In the genomic region with DNA sequence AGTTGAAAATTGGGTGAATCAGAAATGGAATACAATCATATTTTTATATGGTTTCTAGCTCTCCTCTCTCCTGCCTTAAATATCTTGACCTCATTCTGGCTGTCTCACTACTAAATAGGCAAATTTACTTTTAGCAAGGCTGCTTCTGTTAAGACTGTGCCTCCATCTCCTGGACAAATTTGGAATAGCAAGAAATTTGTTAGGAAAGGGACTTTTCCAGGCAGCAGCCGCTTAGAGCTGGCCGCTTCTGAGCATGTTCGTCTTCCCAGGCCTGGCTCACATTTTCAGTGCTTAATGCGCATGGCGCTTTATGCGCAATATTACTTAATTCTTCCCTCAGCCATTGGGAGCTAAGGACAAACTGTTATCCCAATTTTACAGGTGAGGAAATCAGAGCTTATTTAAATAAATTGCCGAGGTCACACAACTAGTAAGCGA, we compare ENCODE assay signal across 8 cellular contexts. TPM values are rescaled to one million over a fixed set of nuclear protein-coding genes. Genes with fewer than 3 reads are reported as not detected.
A peak's percentile ranks its signal among the peaks of the same experiment; 100 is the strongest.
DNase-seq lines count a peak whose midpoint lies in the region; ATAC-seq, FAIRE-seq and TF ChIP-seq lines count a peak whose summit lies in the region.

No MANE protein-coding gene starts in this region.

- BruUV-seq in PC-9 (replicated peaks; lab: Mats Ljungman, UMichigan) = no TSS peak

- H4K20me1 ChIP-seq in Karpas-422 (ENCODE audit: insufficient read depth, low read depth, low read length) (no peaks in the 10 kb centered on the region), PC-9 (ENCODE audit: insufficient read depth) (no peaks in the 10 kb centered on the region)

- peaks cover 52% of the 10 kb centered on the region for H3K4me1 ChIP-seq in Karpas-422 (ENCODE audit: low read length)
- H3K4me1 ChIP-seq in PC-9 (replicated peaks; ENCODE audit: insufficient read depth) = peaks cover 16% of the 10 kb centered on the region
- peaks cover 5% of the 10 kb centered on the region for H3K4me1 ChIP-seq in cardiac muscle cell (ENCODE audit: low read depth)

- H3K4me3 Mint-ChIP-seq in osteocyte (ENCODE audit: unreplicated experiment) = peak overlapping the region; percentile 43

- POLR2A ChIA-PET in PC-9 (lab: Charles Lee; ENCODE audit: unreplicated experiment) = interaction anchor here (0.5 to 0.6 kb wide), 3 partner anchors 246 to 455 kb away, joined by 3 to 6 read pairs (median 3); no protein-coding TSS in a partner anchor

- H3K36me3 Mint-ChIP-seq in osteocyte (ENCODE audit: unreplicated experiment) = peaks cover 12% of the 10 kb centered on the region

- H3K9me2 ChIP-seq in Karpas-422 (replicated peaks; ENCODE audit: insufficient read depth, low read length) (no peaks in the 10 kb centered on the region), PC-9 (ENCODE audit: insufficient read depth) (no peaks in the 10 kb centered on the region)

- TF ChIP-seq CTCF in PC-9 (conservative IDR thresholded peaks at IDR 0.05) (peak; percentile 86), cardiac muscle cell (IDR thresholded peaks at IDR 0.05; ENCODE audit: low read depth, low read length) (peak; percentile 74), osteocyte (IDR thresholded peaks at IDR 0.05) (peak; percentile 88)

- peaks cover 16% of the 10 kb centered on the region for H3K36me3 ChIP-seq in Karpas-422 (ENCODE audit: insufficient read depth, low read length)
- H3K36me3 ChIP-seq in PC-9 (ENCODE audit: low read depth) = 0 out of 2 replicates have a peak, but pooled peaks cover 3% of the 10 kb centered on the region
- peaks cover 12% of the 10 kb centered on the region for H3K36me3 ChIP-seq in cardiac muscle cell

- peak overlapping the region; percentile 75 for H3K9ac ChIP-seq in Karpas-422 (ENCODE audit: low read length)

- H3K4me2 ChIP-seq in Karpas-422 (ENCODE audit: low read depth, low read length, poor library complexity, severe bottlenecking) (peak overlapping the region; percentile 92), PC-9 (peak overlapping the region; percentile 96)

- H3K4me3 ChIP-seq in Karpas-422 (ENCODE audit: low read length) = peak overlapping the region; percentile 73
- H3K4me3 ChIP-seq in PC-9 = peak overlapping the region; percentile 98; the same call in 1 of the 2 replicates
- no peak overlapping the region for H3K4me3 ChIP-seq in cardiac muscle cell

- CTCF ChIA-PET in PC-9 (lab: Charles Lee) = interaction anchor here (0.6 to 2.1 kb wide), 9 partner anchors 11 to 904 kb away, joined by 3 to 17 read pairs (median 3); no protein-coding TSS in a partner anchor

- peak overlapping the region; percentile 75 for H3K27ac Mint-ChIP-seq in osteocyte (ENCODE audit: unreplicated experiment)

- peaks cover 27% of the 10 kb centered on the region for H3K4me1 Mint-ChIP-seq in osteocyte (ENCODE audit: unreplicated experiment)

- H3F3A ChIP-seq in PC-9 (ENCODE audit: insufficient read depth, low read depth) = no peaks in the 10 kb centered on the region

- ATAC-seq in HG02623 (IDR thresholded peaks at IDR 0.05; ENCODE audit: unreplicated experiment) = no peak
- no peak for ATAC-seq in HG02973 (IDR thresholded peaks at IDR 0.05; ENCODE audit: unreplicated experiment)

- H3K9me3 Mint-ChIP-seq in osteocyte (ENCODE audit: unreplicated experiment) = no peaks in the 10 kb centered on the region

- FAIRE-seq in G401.6 (lab: Jason Lieb, UNC) = peak; percentile 97

- peak overlapping the region; percentile 37; the same call in 1 of the 2 replicates for H2AFZ ChIP-seq in Karpas-422 (ENCODE audit: low read length)
- no peak overlapping the region for H2AFZ ChIP-seq in PC-9

- peaks cover 38% of the 10 kb centered on the region for H3K79me2 ChIP-seq in Karpas-422 (ENCODE audit: low read length)
- H3K79me2 ChIP-seq in PC-9 (ENCODE audit: low read depth) = peaks cover 34% of the 10 kb centered on the region

- intact Hi-C loops in PC-9 (cut with micrococcal nuclease; ENCODE audit: unreplicated experiment) = loop anchor here (1.0 to 5.0 kb wide), 6 partner anchors 52 to 519 kb away; partner anchors contain the start of gene MICAL3

- H3K27me3 ChIP-seq in Karpas-422 (ENCODE audit: low read length) (no peaks in the 10 kb centered on the region), PC-9 (ENCODE audit: insufficient read depth, low read depth) (no peaks in the 10 kb centered on the region), cardiac muscle cell (no peaks in the 10 kb centered on the region)

- H3K9me3 ChIP-seq in Karpas-422 (ENCODE audit: low read length) = no peaks in the 10 kb centered on the region
- no peaks in the 10 kb centered on the region for H3K9me3 ChIP-seq in PC-9 (ENCODE audit: insufficient read depth, low read depth)
- no peaks in the 10 kb centered on the region for H3K9me3 ChIP-seq in cardiac muscle cell (ENCODE audit: low read depth)

- no peaks in the 10 kb centered on the region for H3K27me3 Mint-ChIP-seq in osteocyte (ENCODE audit: unreplicated experiment)

- peak; percentile 95 for DNase-seq in Karpas-422
- peak; percentile 52 to 74 for DNase-seq in PC-9
- DNase-seq in cardiac muscle cell (ENCODE audit: low read depth in 1 of 2, low spot score in 1 of 2) = peak; percentile 86 to 93
- DNase-seq in osteocyte (ENCODE audit: extremely low spot score, unreplicated experiment) = no peak

- H3K27ac ChIP-seq in Karpas-422 (ENCODE audit: low read length) = peak overlapping the region; percentile 88
- no peak overlapping the region for H3K27ac ChIP-seq in PC-9
- peak overlapping the region; percentile 91 for H3K27ac ChIP-seq in angular gyrus (ENCODE audit: low read depth, low read length)
- H3K27ac ChIP-seq in cardiac muscle cell = no peak overlapping the region

RNA-seq across cellular contexts. Expression of gene PEX26, which starts 1.7 kb away (rescaled TPM):
- 22.4 and 27.5 TPM in 2 replicates for total RNA-seq in Karpas-422 (2014; rRNA removed; shearing (Covaris generic); ENCODE audit: low replicate concordance)
- total RNA-seq in PC-9 (2021) (30.0 and 36.2 TPM in 2 replicates), cardiac muscle cell (35.6 and 45.5 TPM in 2 replicates), osteocyte (43.3 and 43.5 TPM in 2 replicates)
- 5.4 and 6.8 TPM in 2 replicates for polyA plus RNA-seq in cardiac muscle cell

RNA-seq across cellular contexts. Expression of gene TUBA8, which starts 34.5 kb away (rescaled TPM):
- 1.5 and 3.0 TPM in 2 replicates for total RNA-seq in Karpas-422 (2014; rRNA removed; shearing (Covaris generic); ENCODE audit: low replicate concordance)
- 0.72 TPM in 1 of 2 replicates, not detected in the other for total RNA-seq in PC-9 (2021)
- total RNA-seq in cardiac muscle cell = 1.1 TPM in 2 replicates
- 0.87 and 1.4 TPM in 2 replicates for polyA plus RNA-seq in cardiac muscle cell
- 1.8 TPM in 2 replicates for total RNA-seq in osteocyte

RNA-seq across cellular contexts. Expression of gene MICAL3, which starts 51.7 kb away (rescaled TPM):
- total RNA-seq in Karpas-422 (2014; rRNA removed; shearing (Covaris generic); ENCODE audit: low replicate concordance) = 54.9 and 64.1 TPM in 2 replicates
- total RNA-seq in PC-9 (2021) = 23.8 and 27.4 TPM in 2 replicates
- total RNA-seq in cardiac muscle cell = 48.7 and 76.9 TPM in 2 replicates
- 26.6 and 27.3 TPM in 2 replicates for polyA plus RNA-seq in cardiac muscle cell
- 44.2 and 47.9 TPM in 2 replicates for total RNA-seq in osteocyte

Comparison
In these comparisons a context has a peak if more than half of its experiments do, and no peak if none do; other contexts are left out.
1. H3K27ac ChIP-seq: peak in Karpas-422 (single experiment) and angular gyrus (single experiment); none in PC-9 (single experiment) and cardiac muscle cell (single experiment).
2. Peak in every context shown above with its lines, with median percentiles within 50 percentile points of each other: CTCF ChIP-seq.